In the genomic region with DNA sequence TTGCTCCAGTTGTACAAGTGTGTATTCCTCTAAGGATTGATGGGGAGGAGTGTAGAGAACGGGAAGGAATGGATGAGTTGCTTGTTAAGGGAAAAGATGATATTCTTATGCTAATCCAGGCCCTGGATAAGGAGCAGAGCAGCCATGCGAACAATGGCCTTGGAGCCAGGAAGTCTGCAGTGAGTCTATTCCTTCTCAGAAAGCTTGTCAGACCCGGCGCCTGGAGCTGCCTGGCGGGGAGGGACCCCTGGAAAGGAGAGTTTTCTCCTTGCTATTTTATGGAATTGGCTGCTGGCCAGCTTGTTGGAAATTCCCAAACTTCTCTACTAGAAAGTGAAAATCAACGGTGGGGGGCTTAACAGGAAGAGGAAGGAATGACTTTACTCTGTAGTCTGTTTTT, we compare ENCODE assay signal across 1 cellular context.
TF ChIP-seq lines count a peak whose summit lies in the region.

No MANE protein-coding gene starts in this region.

TF ChIP-seq in SK-N-SH, 30 proteins besides CTCF, POLR2A, EP300 and RAD21 (continued from another document):
- TF ChIP-seq REST (IDR thresholded peaks at IDR 0.05; ENCODE audit: low read depth, low read length): 0 out of 2 replicates have a peak, but pooled peaks have one; percentile 15
- no peak for TF ChIP-seq FOSL2 (IDR thresholded peaks at IDR 0.05; ENCODE audit: borderline replicate concordance, low read depth)
